19 cellular contexts compared by ENCODE assay signal in genomic region chr19:40642062-40642706, GRCh38.
"Had no signal": no experiment of that assay in that cellular context is flagged by ENCODE, and none has a peak within 500 bp of the region (broad histone marks: within the 10 kb centered on the region; RNA-seq: fewer than 3 reads in every experiment).

No MANE protein-coding gene starts in this region.

- H3K4me3 ChIP-seq: breast epithelium, ovary, testis had no signal

- DNase-seq: activated CD4-positive, alpha-beta T cell treated with anti-CD3 and anti-CD28 coated beads, Interleukin-2, amount 50 U/mL, for 1 hour; activated CD8-positive, alpha-beta memory T cell treated with anti-CD3 and anti-CD28 coated beads for 24 hours; activated CD8-positive, alpha-beta memory T cell treated with anti-CD3 and anti-CD28 coated beads, Interleukin-2, amount 50 U/mL, for 48 hours; activated effector memory CD4-positive, alpha-beta T cell treated with anti-CD3 and anti-CD28 coated beads, Interleukin-2, amount 50 U/mL, for 16 hours; activated naive CD4-positive, alpha-beta T cell treated with anti-CD3 and anti-CD28 coated beads, Interleukin-2, amount 50 U/mL, for 16 hours; activated T-cell treated with anti-CD3 and anti-CD28 coated beads, Interleukin-2, amount 50 U/mL, for 72 hours; cerebellar nuclear complex; dermis blood vessel endothelial cell; foreskin melanocyte; kidney glomerular epithelial cell; mesendoderm; naive thymus-derived CD4-positive, alpha-beta T cell; ovary; stimulated activated CD4-positive, alpha-beta T cell treated with anti-CD3 and anti-CD28 coated beads, Interleukin-4, amount 100 ng/mL, for 24 hours; T1000; testis had no signal

- FAIRE-seq: astrocyte had no signal

- H3K27me3 ChIP-seq: breast epithelium, ovary, testis had no signal

- H3K9me3 ChIP-seq: breast epithelium, ovary, testis had no signal

- H3K4me1 ChIP-seq: breast epithelium had no signal

- H3K36me3 ChIP-seq: breast epithelium, ovary had no signal

- H3K27ac ChIP-seq: epithelial cell of prostate, ovary had no signal
